Comparison of ENCODE assay signal across 9 cellular contexts in the genomic region with DNA sequence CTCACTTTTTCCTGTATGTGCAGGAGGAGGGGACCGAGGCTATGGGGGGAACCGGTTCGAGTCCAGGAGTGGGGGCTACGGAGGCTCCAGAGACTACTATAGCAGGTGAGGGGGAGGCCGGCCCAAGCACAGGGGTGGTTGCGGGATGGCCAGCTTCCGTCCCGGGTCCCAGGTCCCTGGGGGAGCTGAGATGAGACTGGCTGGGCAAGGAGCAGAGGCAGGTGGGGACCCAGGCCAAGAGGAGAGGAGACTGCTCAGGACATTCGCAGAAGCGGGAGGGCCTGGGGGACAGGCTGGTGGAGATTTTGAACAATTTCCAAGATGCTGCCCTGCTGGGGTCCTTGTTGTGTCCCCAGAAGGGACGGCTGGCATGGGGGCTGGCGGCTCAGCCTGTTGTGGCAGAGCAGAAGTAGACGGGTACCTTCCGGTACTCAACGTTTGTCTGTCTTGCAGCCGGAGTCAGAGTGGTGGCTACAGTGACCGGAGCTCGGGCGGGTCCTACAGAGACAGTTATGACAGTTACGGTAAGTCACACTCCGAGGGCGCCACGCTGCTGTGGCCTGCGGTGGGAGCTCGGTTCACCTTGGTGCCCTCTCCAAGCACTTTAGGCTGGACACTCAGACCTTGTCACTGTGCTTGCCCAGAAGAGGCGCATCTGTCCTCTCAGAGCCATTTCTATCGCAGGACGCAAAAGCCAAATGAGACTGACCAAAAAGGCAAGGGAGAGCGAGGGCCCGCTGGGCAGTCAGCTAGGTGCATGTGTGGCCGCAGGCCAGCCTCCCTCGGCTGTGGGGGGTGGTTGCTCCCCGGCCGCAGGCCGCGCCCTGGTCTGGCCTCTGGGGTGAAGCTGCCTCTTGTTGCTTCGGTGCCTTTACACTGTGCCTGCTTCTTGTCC. TPM values are rescaled to one million over a fixed set of nuclear protein-coding genes. Genes with fewer than 3 reads are reported as not detected.
DNase-seq lines count a peak whose midpoint lies in the region; ATAC-seq and TF ChIP-seq lines count a peak whose summit lies in the region.
"Had no signal": no experiment of that assay in that cellular context is flagged by ENCODE, and none has a peak within 500 bp of the region (broad histone marks: within the 10 kb centered on the region; RNA-seq: fewer than 3 reads in every experiment).

No MANE protein-coding gene starts in this region.

- peak overlapping the region; percentile 86 to 98 (median 93) for H3K27ac Mint-ChIP-seq in CD8-positive, alpha-beta memory T cell

- H2AFZ ChIP-seq in trophoblast cell (ENCODE audit: insufficient read depth, low read length, poor library complexity): no peak overlapping the region

- H3K14ac ChIP-seq in trophoblast cell (ENCODE audit: low read length): no peak overlapping the region

- H3K27me3 ChIP-seq in CD8-positive, alpha-beta memory T cell (ENCODE audit: insufficient read depth, low read length, poor library complexity, severe bottlenecking): no peaks in the 10 kb centered on the region
- no peaks in the 10 kb centered on the region for H3K27me3 ChIP-seq in trophoblast cell (ENCODE audit: insufficient read depth, low read length)
- H3K27me3 ChIP-seq: MG63 had no signal

- no peak overlapping the region for H3K4me2 ChIP-seq in trophoblast cell (ENCODE audit: low read length)

- H3K4me3 Mint-ChIP-seq in CD8-positive, alpha-beta memory T cell: peak overlapping the region; percentile 86 to 92 (median 87)

- H2BK120ac ChIP-seq in trophoblast cell (ENCODE audit: insufficient read depth, low read length, poor library complexity): no peak overlapping the region

- H2BK12ac ChIP-seq in trophoblast cell (ENCODE audit: low read length): no peak overlapping the region

- peaks cover 22% of the 10 kb centered on the region for H3K79me1 ChIP-seq in trophoblast cell (ENCODE audit: low read length)

- peaks cover 82% of the 10 kb centered on the region for H3K4me1 ChIP-seq in CD8-positive, alpha-beta memory T cell (ENCODE audit: insufficient read depth, low read length)
- H3K4me1 ChIP-seq in trophoblast cell (ENCODE audit: control insufficient read depth in 1 of 2, insufficient read depth in 2 of 2, low read length in 2 of 2): peaks cover 31 to 34% of the 10 kb centered on the region in 2 experiments

- peaks cover 23% of the 10 kb centered on the region for H3K79me2 ChIP-seq in trophoblast cell (ENCODE audit: control insufficient read depth, insufficient read depth, low read length, poor library complexity)

- H3K9me3 Mint-ChIP-seq in CD8-positive, alpha-beta memory T cell: no peaks in the 10 kb centered on the region

- H2AK5ac ChIP-seq in trophoblast cell (ENCODE audit: low read length): no peak overlapping the region

- H2BK5ac ChIP-seq in trophoblast cell (ENCODE audit: low read depth, low read length, poor library complexity): no peak overlapping the region

- H3K9me3 ChIP-seq in CD8-positive, alpha-beta memory T cell (ENCODE audit: low read length): no peaks in the 10 kb centered on the region
- H3K9me3 ChIP-seq in SK-N-MC (ENCODE audit: low read depth, low read length) (no peaks in the 10 kb centered on the region), trophoblast cell (ENCODE audit: insufficient read depth, low read depth, low read length) (no peaks in the 10 kb centered on the region)
- H3K9me3 ChIP-seq: MG63 had no signal

- no peak overlapping the region for H4K8ac ChIP-seq in trophoblast cell (ENCODE audit: low read depth, low read length)

- no peak overlapping the region for H3K23ac ChIP-seq in trophoblast cell (ENCODE audit: low read length)

- CTCF ChIA-PET in CD8-positive, alpha-beta memory T cell (lab: Charles Lee): interaction anchor here (1.0 to 1.9 kb wide), 3 partner anchors 18 to 28 kb away, joined by 3 to 7 read pairs (median 4); no protein-coding TSS in a partner anchor

- peaks cover 42% of the 10 kb centered on the region for H3K36me3 ChIP-seq in CD8-positive, alpha-beta memory T cell (ENCODE audit: insufficient read depth, low read length)
- H3K36me3 ChIP-seq in SK-N-MC (ENCODE audit: insufficient read depth, low read length) (peaks cover 52% of the 10 kb centered on the region), trophoblast cell (ENCODE audit: control insufficient read depth in 1 of 2, insufficient read depth in 2 of 2, low read length in 2 of 2) (peaks cover 42% of the 10 kb centered on the region in 2 experiments)

- no peak overlapping the region for H3K4ac ChIP-seq in trophoblast cell (ENCODE audit: low read depth, low read length)

- ATAC-seq in GM21723 (IDR thresholded peaks at IDR 0.05; ENCODE audit: unreplicated experiment): no peak

- WGBS in trophoblast cell (ENCODE audit: extremely low coverage, insufficient coverage, insufficient read length): no CpG with 5 or more reads among the region's 37 CpGs

- H4K12ac ChIP-seq in trophoblast cell (ENCODE audit: low read depth, low read length): peak overlapping the region; percentile 8

- H3K27ac ChIP-seq in CD8-positive, alpha-beta memory T cell (ENCODE audit: low read depth, low read length): peak overlapping the region; percentile 54
- H3K27ac ChIP-seq in SK-N-MC: peak overlapping the region; percentile 93
- H3K27ac ChIP-seq in trophoblast cell (ENCODE audit: low read depth, low read length): no peak overlapping the region

- H4K91ac ChIP-seq in trophoblast cell (ENCODE audit: low read depth, low read length): no peak overlapping the region

- H3K4me1 Mint-ChIP-seq in CD8-positive, alpha-beta memory T cell: peaks cover 55 to 74% (median 60%) of the 10 kb centered on the region in 3 donors

- DNase-seq in CD8-positive, alpha-beta memory T cell: no peak
- DNase-seq in SK-N-MC (ENCODE audit: low read depth, low spot score): no peak
- DNase-seq in epithelial cell of proximal tubule (ENCODE audit: low read depth): no peak
- DNase-seq in trophoblast cell: no peak
- no peak for DNase-seq in T1000 (lab: John Stamatoyannopoulos, UW)
- no peak for DNase-seq in stimulated activated naive CD4-positive, alpha-beta T cell (lab: John Stamatoyannopoulos, UW)
- no peak for DNase-seq in stimulated activated CD4-positive, alpha-beta T cell treated with anti-CD3 and anti-CD28 coated beads, Interleukin-2, amount 100 ng/mL, for 24 hours
- DNase-seq: MG63 had no signal

- peaks cover 0 to 10% of the 10 kb centered on the region in 2 donors for H3K27me3 Mint-ChIP-seq in CD8-positive, alpha-beta memory T cell

- H3K4me3 ChIP-seq in CD8-positive, alpha-beta memory T cell (ENCODE audit: low read length): peak overlapping the region; percentile 99
- no peak overlapping the region for H3K4me3 ChIP-seq in SK-N-MC
- peak overlapping the region; percentile 64 for H3K4me3 ChIP-seq in epithelial cell of proximal tubule (ENCODE audit: low read depth, low read length)
- no peak overlapping the region for H3K4me3 ChIP-seq in trophoblast cell (ENCODE audit: low read depth, low read length)
- H3K4me3 ChIP-seq: MG63 had no signal

- no peak overlapping the region for H3K18ac ChIP-seq in trophoblast cell (ENCODE audit: low read length)

- H3K9ac ChIP-seq in SK-N-MC (ENCODE audit: insufficient read length): peak overlapping the region; percentile 53
- H3K9ac ChIP-seq in trophoblast cell (ENCODE audit: low read length): peak overlapping the region; percentile 6

- POLR2A ChIA-PET in CD8-positive, alpha-beta memory T cell (lab: Charles Lee): interaction anchor here (0.9 to 3.5 kb wide), 2 partner anchors 19 to 27 kb away, joined by 5 to 17 read pairs; no protein-coding TSS in a partner anchor

- TF ChIP-seq CTCF in epithelial cell of proximal tubule (conservative IDR thresholded peaks at IDR 0.05; ENCODE audit: low read depth, low read length): no peak

- H3K36me3 Mint-ChIP-seq in CD8-positive, alpha-beta memory T cell: peaks cover 14 to 52% (median 17%) of the 10 kb centered on the region in 3 donors

RNA-seq across cellular contexts. Expression of a gene that starts 2.6 kb away (rescaled TPM):
- total RNA-seq in CD8-positive, alpha-beta memory T cell: 100 to 1,000 TPM; 253 to 258 TPM
- polyA plus RNA-seq in CD8-positive, alpha-beta memory T cell: 238 TPM
- 165 and 317 TPM in 2 replicates for total RNA-seq in epithelial cell of proximal tubule
- 116 and 120 TPM in 2 replicates for polyA plus RNA-seq in trophoblast cell (2013)

RNA-seq across cellular contexts. Expression of a gene that starts 3.6 kb away (rescaled TPM):
- 100 to 1,000 TPM; 113 TPM for total RNA-seq in CD8-positive, alpha-beta memory T cell
- 100 TPM for polyA plus RNA-seq in CD8-positive, alpha-beta memory T cell
- total RNA-seq in epithelial cell of proximal tubule: 123 and 124 TPM in 2 replicates
- polyA plus RNA-seq in trophoblast cell (2013): 58.5 and 63.2 TPM in 2 replicates

RNA-seq across cellular contexts. Expression of a gene that starts 13.9 kb away (rescaled TPM):
- total RNA-seq in CD8-positive, alpha-beta memory T cell: not detected
- not detected for polyA plus RNA-seq in CD8-positive, alpha-beta memory T cell
- total RNA-seq in epithelial cell of proximal tubule: 0.23 and 0.36 TPM in 2 replicates
- 7.2 and 7.3 TPM in 2 replicates for polyA plus RNA-seq in trophoblast cell (2013)

RNA-seq across cellular contexts. Expression of a gene that starts 23.4 kb away (rescaled TPM):
- total RNA-seq in CD8-positive, alpha-beta memory T cell: 10 to 100 TPM; 39.8 to 45.3 TPM
- polyA plus RNA-seq in CD8-positive, alpha-beta memory T cell: 14.6 TPM
- total RNA-seq in epithelial cell of proximal tubule: 44.1 and 66.3 TPM in 2 replicates
- 159 and 165 TPM in 2 replicates for polyA plus RNA-seq in trophoblast cell (2013)

RNA-seq across cellular contexts. Expression of a gene that starts 30.2 kb away (rescaled TPM):
- total RNA-seq in CD8-positive, alpha-beta memory T cell: 100 to 1,000 TPM; 179 to 180 TPM
- 271 TPM for polyA plus RNA-seq in CD8-positive, alpha-beta memory T cell
- 110 and 114 TPM in 2 replicates for total RNA-seq in epithelial cell of proximal tubule
- polyA plus RNA-seq in trophoblast cell (2013): 106 and 107 TPM in 2 replicates

Comparison
In these comparisons a context has a peak if more than half of its experiments do, and no peak if none do; other contexts are left out.
1. H3K4me3 ChIP-seq: peak in CD8-positive, alpha-beta memory T cell (single experiment) and epithelial cell of proximal tubule (single experiment); none in SK-N-MC (single experiment) and trophoblast cell (single experiment).